Comparison of ENCODE assay signal across 20 cellular contexts in genomic region chr10:24396396-24396795, GRCh38.
A peak's percentile ranks its signal among the peaks of the same experiment; 100 is the strongest.
DNase-seq lines count a peak whose midpoint lies in the region; ATAC-seq and TF ChIP-seq lines count a peak whose summit lies in the region.
"Had no signal": no experiment of that assay in that cellular context is flagged by ENCODE, and none has a peak within 500 bp of the region (broad histone marks: within the 10 kb centered on the region; RNA-seq: fewer than 3 reads in every experiment).

No MANE protein-coding gene starts in this region.

- H3K36me3 ChIP-seq in MM.1S (replicated peaks; ENCODE audit: insufficient read depth, low read length) (no peaks in the 10 kb centered on the region), mesenchymal stem cell (ENCODE audit: control insufficient read depth in 1 of 2, insufficient read depth in 2 of 2, low read depth in 1 of 2, low read length in 2 of 2) (no peaks in the 10 kb centered on the region)
- H3K36me3 ChIP-seq: sigmoid colon, tibial nerve had no signal

- H3K9ac ChIP-seq in MM.1S (ENCODE audit: low read length) (no peak overlapping the region), mesenchymal stem cell (ENCODE audit: low read length) (no peak overlapping the region)

- H3K23ac ChIP-seq in mesenchymal stem cell (ENCODE audit: low read length in 2 of 2), result no peak overlapping the region

- H3K4ac ChIP-seq in mesenchymal stem cell (ENCODE audit: low read depth in 1 of 2, low read length in 2 of 2), result no peak overlapping the region

- no peak overlapping the region for H3K14ac ChIP-seq in mesenchymal stem cell (ENCODE audit: low read length in 2 of 2)

- H2AFZ ChIP-seq in MM.1S (ENCODE audit: low read length) (no peak overlapping the region), mesenchymal stem cell (ENCODE audit: low read depth, low read length) (no peak overlapping the region)

- H3K18ac ChIP-seq in mesenchymal stem cell (ENCODE audit: low read depth in 1 of 2, low read length in 2 of 2), result no peak overlapping the region

- peak; percentile 16; the same call in 1 of the 2 replicates for TF ChIP-seq CTCF in MM.1S (IDR thresholded peaks at IDR 0.05; ENCODE audit: low read length)
- peak; percentile 43 for TF ChIP-seq CTCF in epithelial cell of proximal tubule (conservative IDR thresholded peaks at IDR 0.05; ENCODE audit: low read depth, low read length)
- TF ChIP-seq CTCF in retinal pigment epithelial cell (conservative IDR thresholded peaks at IDR 0.05; ENCODE audit: low read depth, low read length), result peak; percentile 13

- ATAC-seq in HG02884 (IDR thresholded peaks at IDR 0.05; ENCODE audit: unreplicated experiment), result no peak
- ATAC-seq: esophagus mucosa; stimulated activated effector memory CD8-positive, alpha-beta T cell treated with anti-CD3 and anti-CD28 coated beads, Interleukin-12 subunit alpha, Interleukin-12 subunit beta, amount 100 ng/mL, for 72 hours had no signal

- no peak overlapping the region for H4K91ac ChIP-seq in mesenchymal stem cell (ENCODE audit: low read length)

- no peak overlapping the region for H2BK12ac ChIP-seq in mesenchymal stem cell (ENCODE audit: low read length in 2 of 2)

- whole genome bisulfite sequencing in mesenchymal stem cell, result 92% methylated on average over 4 of the region's 4 CpGs

- H3K4me2 ChIP-seq in MM.1S (ENCODE audit: low read depth, low read length) (no peak overlapping the region), mesenchymal stem cell (ENCODE audit: low read length, poor library complexity, severe bottlenecking) (no peak overlapping the region)

- no peak overlapping the region for H2AK5ac ChIP-seq in mesenchymal stem cell (ENCODE audit: low read length, severe bottlenecking)

- H2BK5ac ChIP-seq in mesenchymal stem cell (ENCODE audit: low read depth, low read length, poor library complexity, severe bottlenecking), result no peak overlapping the region

- no peaks in the 10 kb centered on the region for H3K79me1 ChIP-seq in mesenchymal stem cell (replicated peaks; ENCODE audit: low read length, poor library complexity, severe bottlenecking)

- no peak overlapping the region for H2BK15ac ChIP-seq in mesenchymal stem cell (ENCODE audit: low read depth, poor library complexity, severe bottlenecking)

- H3K9me2 ChIP-seq in MM.1S (replicated peaks; ENCODE audit: insufficient read depth, low read length), result no peaks in the 10 kb centered on the region

- H3K27ac ChIP-seq in MM.1S (ENCODE audit: low read length) (no peak overlapping the region), mesenchymal stem cell (ENCODE audit: low read length, poor library complexity, severe bottlenecking) (no peak overlapping the region)
- H3K27ac ChIP-seq: coronary artery, sigmoid colon, tibial nerve had no signal

- H3K79me2 ChIP-seq in MM.1S (ENCODE audit: low read length), result no peaks in the 10 kb centered on the region

- no peaks in the 10 kb centered on the region for H4K20me1 ChIP-seq in MM.1S (ENCODE audit: insufficient read depth, low read length)

- H3F3A ChIP-seq in MM.1S (ENCODE audit: insufficient read depth, low read length), result no peaks in the 10 kb centered on the region

- DNase-seq in DMS 273 (lab: John Stamatoyannopoulos, UW; ENCODE audit: unreplicated experiment), result peak; percentile 2
- DNase-seq in DMS 273 treated with DMSO at 0.1 percent for 48 hours (lab: John Stamatoyannopoulos, UW), result no peak
- DNase-seq in MM.1S, result no peak
- no peak for DNase-seq in epithelial cell of proximal tubule (ENCODE audit: low read depth)
- DNase-seq in retinal pigment epithelial cell (ENCODE audit: low read depth), result no peak
- no peak for DNase-seq in DMS153 (lab: John Stamatoyannopoulos, UW)
- DNase-seq in mesenchymal stem cell, result no peak
- DNase-seq: activated CD4-positive, alpha-beta memory T cell treated with anti-CD3 and anti-CD28 coated beads, Interleukin-2, amount 10 ng/mL, durations not matched to agents 7 days and 5 days; amygdala; mammary epithelial cell; NCI-H1105 treated with DMSO at 0.1 percent for 48 hours; nephron progenitor cell; SIG-M5; sigmoid colon; stimulated activated CD4-positive, alpha-beta T cell treated with anti-CD3 and anti-CD28 coated beads, Interleukin-4, amount 100 ng/mL, for 4 hours had no signal

- H3K4me1 ChIP-seq in MM.1S (ENCODE audit: low read length) (no peaks in the 10 kb centered on the region), mesenchymal stem cell (ENCODE audit: control insufficient read depth, insufficient read depth, low read depth, low read length) (no peaks in the 10 kb centered on the region)
- H3K4me1 ChIP-seq: tibial nerve had no signal

- H3K4me3 ChIP-seq in MM.1S (ENCODE audit: low read length) (no peak overlapping the region), epithelial cell of proximal tubule (ENCODE audit: low read depth, low read length) (no peak overlapping the region), retinal pigment epithelial cell (ENCODE audit: low read length) (no peak overlapping the region), mesenchymal stem cell (ENCODE audit: insufficient read depth in 1 of 2, low read depth in 1 of 2, low read length in 2 of 2) (no peak overlapping the region)
- H3K4me3 ChIP-seq: coronary artery, sigmoid colon, tibial nerve had no signal

- H3K27me3 ChIP-seq in MM.1S (replicated peaks; ENCODE audit: insufficient read depth, low read length) (no peaks in the 10 kb centered on the region), mesenchymal stem cell (ENCODE audit: control insufficient read depth in 1 of 2, insufficient read depth in 1 of 2, low read length in 2 of 2) (peaks cover 0 to 8% of the 10 kb centered on the region in 2 experiments)
- H3K27me3 ChIP-seq: sigmoid colon, tibial nerve had no signal

- no peak overlapping the region for H4K8ac ChIP-seq in mesenchymal stem cell (ENCODE audit: low read length)

- no peak overlapping the region for H2BK120ac ChIP-seq in mesenchymal stem cell (ENCODE audit: low read depth, low read length)

- H3K9me3 ChIP-seq in MM.1S (replicated peaks; ENCODE audit: insufficient read depth, low read length), result no peaks in the 10 kb centered on the region
- no peaks in the 10 kb centered on the region for H3K9me3 ChIP-seq in mesenchymal stem cell (ENCODE audit: control insufficient read depth, low read length)
- H3K9me3 ChIP-seq: sigmoid colon, tibial nerve had no signal
